In genomic region chr9:5790923-5791322, GRCh38 we compare ENCODE assay signal across 29 cellular contexts. TPM values are rescaled to one million over a fixed set of nuclear protein-coding genes. Genes with fewer than 3 reads are reported as not detected.
A peak's percentile ranks its signal among the peaks of the same experiment; 100 is the strongest.
DNase-seq lines count a peak whose midpoint lies in the region; ATAC-seq and TF ChIP-seq lines count a peak whose summit lies in the region.
"Had no signal": no experiment of that assay in that cellular context is flagged by ENCODE, and none has a peak within 500 bp of the region (broad histone marks: within the 10 kb centered on the region; RNA-seq: fewer than 3 reads in every experiment).

No MANE protein-coding gene starts in this region.

- no peaks in the 10 kb centered on the region for H3K9me3 Mint-ChIP-seq in natural killer cell
- H3K9me3 Mint-ChIP-seq in natural killer cell treated with Interleukin-12 subunit alpha and Interleukin-12 subunit beta and Interleukin-15 and Interleukin-18, amount 100 ng/mL, for 72 hours = no peaks in the 10 kb centered on the region
- H3K9me3 Mint-ChIP-seq: activated CD4-positive, alpha-beta memory T cell treated with anti-CD3 and anti-CD28 coated beads for 36 hours; dendritic cell treated with granulocyte-macrophage colony-stimulating factor and Interleukin-4, amounts not matched to agents 40 ng/mL and 50 ng/mL, for 4 days; type B pancreatic cell; WTC11 had no signal

- no peak overlapping the region for H3K23ac ChIP-seq in neuronal stem cell (ENCODE audit: low read depth, low read length, poor library complexity)

- no peak for TF ChIP-seq CTCF in natural killer cell (IDR thresholded peaks at IDR 0.05)

- H3K27ac ChIP-seq in neuronal stem cell (replicated peaks; ENCODE audit: low read length) = no peak overlapping the region
- H3K27ac ChIP-seq: C4-2B, esophagus muscularis mucosa, pancreas, RWPE1 had no signal

- no peak overlapping the region for H2AK5ac ChIP-seq in neuronal stem cell (ENCODE audit: low read depth, low read length)

- H3K36me3 Mint-ChIP-seq in natural killer cell = peaks cover 12% of the 10 kb centered on the region
- H3K36me3 Mint-ChIP-seq in natural killer cell treated with Interleukin-12 subunit alpha and Interleukin-12 subunit beta and Interleukin-15 and Interleukin-18, amount 100 ng/mL, for 72 hours = peaks cover 16% of the 10 kb centered on the region

- no peak overlapping the region for H3K14ac ChIP-seq in neuronal stem cell (ENCODE audit: low read length)

- no peaks in the 10 kb centered on the region for H3K4me1 ChIP-seq in neuronal stem cell (ENCODE audit: control insufficient read depth in 2 of 2, insufficient read depth in 1 of 2, low read depth in 1 of 2, low read length in 2 of 2)

- H3K4ac ChIP-seq in neuronal stem cell (ENCODE audit: low read length) = no peak overlapping the region

- H3K36me3 ChIP-seq in neuronal stem cell (replicated peaks in 1 of 2; ENCODE audit: control insufficient read depth in 2 of 2, insufficient read depth in 2 of 2, low read length in 2 of 2) = peaks cover 2 to 5% of the 10 kb centered on the region in 2 donors

- H3K4me1 Mint-ChIP-seq in natural killer cell = peaks cover 49 to 67% of the 10 kb centered on the region in 2 donors
- peaks cover 31 to 34% of the 10 kb centered on the region in 2 donors for H3K4me1 Mint-ChIP-seq in natural killer cell treated with Interleukin-12 subunit alpha and Interleukin-12 subunit beta and Interleukin-15 and Interleukin-18, amount 100 ng/mL, for 72 hours (ENCODE audit: low read depth in 2 of 2)
- H3K4me1 Mint-ChIP-seq: WTC11 had no signal

- ATAC-seq in natural killer cell (no peak), GM18505 (IDR thresholded peaks at IDR 0.05; ENCODE audit: unreplicated experiment) (no peak)
- no peak for ATAC-seq in natural killer cell treated with Interleukin-12 subunit alpha and Interleukin-12 subunit beta and Interleukin-15 and Interleukin-18, amount 100 ng/mL, for 72 hours
- ATAC-seq: HCT116, pancreas, WTC11 had no signal

- no peak overlapping the region for H3K4me3 Mint-ChIP-seq in natural killer cell
- no peak overlapping the region for H3K4me3 Mint-ChIP-seq in natural killer cell treated with Interleukin-12 subunit alpha and Interleukin-12 subunit beta and Interleukin-15 and Interleukin-18, amount 100 ng/mL, for 72 hours
- H3K4me3 Mint-ChIP-seq: activated CD4-positive, alpha-beta memory T cell treated with anti-CD3 and anti-CD28 coated beads for 36 hours; dendritic cell treated with granulocyte-macrophage colony-stimulating factor and Interleukin-4, amounts not matched to agents 40 ng/mL and 50 ng/mL, for 4 days; type B pancreatic cell; WTC11 had no signal

- no peak overlapping the region for H2BK120ac ChIP-seq in neuronal stem cell (ENCODE audit: low read depth, low read length)

- H4K8ac ChIP-seq in neuronal stem cell (ENCODE audit: low read depth, low read length) = no peak overlapping the region

- no peaks in the 10 kb centered on the region for H3K27me3 ChIP-seq in neuronal stem cell (ENCODE audit: control insufficient read depth in 3 of 3, insufficient read depth in 3 of 3, low read depth in 1 of 3, low read length in 3 of 3)
- H3K27me3 ChIP-seq: esophagus muscularis mucosa, pancreas had no signal

- no CpG with 5 or more reads among the region's 1 CpG for WGBS in neuronal stem cell (ENCODE audit: extremely low coverage in 2 of 2, insufficient read length in 2 of 2, insufficient replicate concordance in 1 of 2), 2 donors

- H3K27me3 Mint-ChIP-seq in natural killer cell (ENCODE audit: low read depth in 2 of 2) = no peaks in the 10 kb centered on the region
- no peaks in the 10 kb centered on the region for H3K27me3 Mint-ChIP-seq in natural killer cell treated with Interleukin-12 subunit alpha and Interleukin-12 subunit beta and Interleukin-15 and Interleukin-18, amount 100 ng/mL, for 72 hours
- H3K27me3 Mint-ChIP-seq: activated CD4-positive, alpha-beta memory T cell treated with anti-CD3 and anti-CD28 coated beads for 36 hours; dendritic cell treated with granulocyte-macrophage colony-stimulating factor and Interleukin-4, amounts not matched to agents 40 ng/mL and 50 ng/mL, for 4 days; type B pancreatic cell had no signal

- DNase-seq in natural killer cell = no peak
- no peak for DNase-seq in natural killer cell treated with Interleukin-12 subunit alpha and Interleukin-12 subunit beta and Interleukin-15 and Interleukin-18, amount 100 ng/mL, for 72 hours (ENCODE audit: low spot score)
- DNase-seq in KBM-7 = peak; percentile 16
- DNase-seq in dermis blood vessel endothelial cell = peak; percentile 19
- no peak for DNase-seq in NCI-H2107 treated with DMSO at 0.1 percent for 48 hours (lab: John Stamatoyannopoulos, UW; ENCODE audit: unreplicated experiment)
- no peak for DNase-seq in neuronal stem cell (ENCODE audit: low spot score)
- DNase-seq: activated CD4-positive, alpha-beta memory T cell treated with anti-CD3 and anti-CD28 coated beads for 36 hours; activated effector memory CD4-positive, alpha-beta T cell treated with anti-CD3 and anti-CD28 coated beads, Interleukin-2, amount 50 U/mL, for 16 hours; DMS79; foreskin fibroblast; GDM1; Kasumi-1; kidney glomerular epithelial cell; midbrain; NCI-H1436 treated with DMSO at 0.1 percent for 48 hours; NCI-H2081 treated with DMSO at 0.1 percent for 48 hours; NCI-H446; NCI-H82; OCI-M1; pancreas; stimulated activated naive CD4-positive, alpha-beta T cell had no signal

- intact Hi-C loops in natural killer cell (cut with micrococcal nuclease) = no loop called here

- peak overlapping the region; percentile 5 to 61 for H3K27ac Mint-ChIP-seq in natural killer cell
- H3K27ac Mint-ChIP-seq in natural killer cell treated with Interleukin-12 subunit alpha and Interleukin-12 subunit beta and Interleukin-15 and Interleukin-18, amount 100 ng/mL, for 72 hours = peak overlapping the region in 1 of 2 donors; percentile 26
- H3K27ac Mint-ChIP-seq: dendritic cell treated with granulocyte-macrophage colony-stimulating factor and Interleukin-4, amounts not matched to agents 40 ng/mL and 50 ng/mL, for 4 days; type B pancreatic cell; WTC11 had no signal

- no peak overlapping the region for H2BK15ac ChIP-seq in neuronal stem cell (ENCODE audit: low read length)

- H3K9ac ChIP-seq in neuronal stem cell (ENCODE audit: low read depth, low read length, poor library complexity) = no peak overlapping the region

- H3K4me2 ChIP-seq in neuronal stem cell (ENCODE audit: insufficient read depth, low read length, poor library complexity, severe bottlenecking) = no peak overlapping the region

- H3K18ac ChIP-seq in neuronal stem cell (ENCODE audit: low read length) = no peak overlapping the region

- H3K4me3 ChIP-seq in neuronal stem cell (ENCODE audit: low read length in 2 of 2) = no peak overlapping the region
- H3K4me3 ChIP-seq: esophagus muscularis mucosa, pancreas had no signal

- no peaks in the 10 kb centered on the region for H3K79me1 ChIP-seq in neuronal stem cell (ENCODE audit: low read depth, low read length)

- H2AFZ ChIP-seq in neuronal stem cell (ENCODE audit: low read length) = no peak overlapping the region

- no peak overlapping the region for H2BK12ac ChIP-seq in neuronal stem cell (ENCODE audit: low read length)

- in situ Hi-C loops in KBM-7 (cut with MboI; ENCODE audit: low pct_unique_long_range_greater_than_20kb, low sequenced_read_pairs) = no loop called here

- no peak overlapping the region for H2BK5ac ChIP-seq in neuronal stem cell (ENCODE audit: low read length)

- no peak overlapping the region for H4K91ac ChIP-seq in neuronal stem cell (ENCODE audit: low read depth, low read length, poor library complexity)

- no peak for TF ChIP-seq POLR2A in GM18505 (IDR thresholded peaks at IDR 0.05; ENCODE audit: borderline replicate concordance, extremely low read depth, insufficient read depth, insufficient read length)

- H3K9me3 ChIP-seq in neuronal stem cell (replicated peaks in 1 of 2; ENCODE audit: control insufficient read depth in 2 of 2, insufficient read depth in 1 of 2, low read depth in 1 of 2, low read length in 2 of 2) = peaks cover 2 to 6% of the 10 kb centered on the region in 2 donors
- H3K9me3 ChIP-seq: esophagus muscularis mucosa, pancreas had no signal

RNA-seq across cellular contexts. Expression of gene ERMP1, which starts 42.0 kb away (rescaled TPM):
- total RNA-seq in natural killer cell (10 to 100 TPM; 24.7 to 52.0 (median 29.3) TPM), dermis blood vessel endothelial cell (36.6 and 45.9 TPM in 2 replicates)
- total RNA-seq in natural killer cell treated with Interleukin-12 subunit alpha and Interleukin-12 subunit beta and Interleukin-15 and Interleukin-18, amount 100 ng/mL, for 72 hours = 10 to 100 TPM; 17.7 to 28.0 TPM
- 9.3 TPM for polyA plus RNA-seq in neuronal stem cell (2013, experiment 1 of 2)
- polyA plus RNA-seq in neuronal stem cell (2013, experiment 2 of 2) = 9.6 TPM

Comparison
In these comparisons a context has a peak if more than half of its experiments do, and no peak if none do; other contexts are left out.
1. DNase-seq: peak in KBM-7 (single experiment) and dermis blood vessel endothelial cell (single experiment); none in natural killer cell (single experiment), natural killer cell treated with Interleukin-12 subunit alpha and Interleukin-12 subunit beta and Interleukin-15 and Interleukin-18, amount 100 ng/mL, for 72 hours (single experiment), NCI-H2107 treated with DMSO at 0.1 percent for 48 hours (single experiment) and neuronal stem cell (single experiment).